ENCODE assay signal across 1 cellular context in the genomic region with DNA sequence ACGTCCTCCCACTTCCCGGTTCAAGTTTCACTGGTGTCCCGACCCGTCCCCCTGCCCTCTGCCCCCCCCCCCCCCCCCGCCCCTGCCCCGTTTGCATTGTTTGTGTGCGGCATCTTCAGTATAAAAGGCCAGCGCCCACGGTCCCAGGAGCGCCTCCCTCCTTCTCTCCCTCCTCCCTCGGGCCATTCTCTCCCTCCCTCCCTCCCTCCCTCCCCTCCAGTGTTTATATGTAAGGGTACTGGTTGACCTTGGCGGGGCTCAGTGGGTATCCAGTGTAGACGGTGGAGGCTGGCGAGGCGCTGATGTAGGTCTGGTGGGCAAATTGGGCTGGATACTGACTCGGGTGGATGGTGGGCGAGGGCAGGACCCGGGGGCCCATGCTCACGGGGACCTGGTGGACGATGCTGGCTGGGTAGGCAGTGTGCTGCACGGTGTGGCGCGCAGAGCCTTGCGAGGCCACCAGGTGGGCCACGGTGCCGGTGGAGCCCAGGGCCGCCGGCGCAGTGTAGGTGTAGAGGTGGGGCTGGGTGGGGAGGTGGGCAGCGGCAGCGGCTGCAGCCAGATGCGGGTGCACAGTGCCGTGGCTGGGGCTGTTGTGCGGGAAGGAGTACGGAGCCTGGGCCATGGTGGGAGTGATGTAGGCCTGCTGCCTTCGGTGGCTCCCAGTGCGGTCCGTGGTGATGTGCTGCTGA.
TF ChIP-seq lines count a peak whose summit lies in the region.

No MANE protein-coding gene starts in this region.

TF ChIP-seq in K562, 482 proteins besides CTCF, POLR2A, EP300 and RAD21:
- TF ChIP-seq, protein P1, sequence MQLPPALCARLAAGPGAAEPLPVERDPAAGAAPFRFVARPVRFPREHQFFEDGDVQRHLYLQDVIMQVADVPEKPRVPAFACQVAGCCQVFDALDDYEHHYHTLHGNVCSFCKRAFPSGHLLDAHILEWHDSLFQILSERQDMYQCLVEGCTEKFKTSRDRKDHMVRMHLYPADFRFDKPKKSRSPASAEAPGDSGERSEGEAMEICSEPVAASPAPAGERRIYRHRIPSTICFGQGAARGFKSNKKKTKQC (CRISPR knock-in tag; IDR thresholded peaks at IDR 0.05): no peak
- TF ChIP-seq ZNF263 (CRISPR knock-in tag; IDR thresholded peaks at IDR 0.05; ENCODE audit: borderline replicate concordance): 0 out of 2 replicates have a peak, but pooled peaks have one; percentile 32
- TF ChIP-seq, protein P2, sequence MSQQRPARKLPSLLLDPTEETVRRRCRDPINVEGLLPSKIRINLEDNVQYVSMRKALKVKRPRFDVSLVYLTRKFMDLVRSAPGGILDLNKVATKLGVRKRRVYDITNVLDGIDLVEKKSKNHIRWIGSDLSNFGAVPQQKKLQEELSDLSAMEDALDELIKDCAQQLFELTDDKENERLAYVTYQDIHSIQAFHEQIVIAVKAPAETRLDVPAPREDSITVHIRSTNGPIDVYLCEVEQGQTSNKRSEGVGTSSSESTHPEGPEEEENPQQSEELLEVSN (IDR thresholded peaks at IDR 0.05; ENCODE audit: borderline replicate concordance in 1 of 2, extremely low read depth in 1 of 2, insufficient read depth in 1 of 2, insufficient read length in 1 of 2, low read depth in 1 of 2, low read length in 1 of 2, poor library complexity in 1 of 2, severe bottlenecking in 1 of 2): no peak
- TF ChIP-seq, protein P3, sequence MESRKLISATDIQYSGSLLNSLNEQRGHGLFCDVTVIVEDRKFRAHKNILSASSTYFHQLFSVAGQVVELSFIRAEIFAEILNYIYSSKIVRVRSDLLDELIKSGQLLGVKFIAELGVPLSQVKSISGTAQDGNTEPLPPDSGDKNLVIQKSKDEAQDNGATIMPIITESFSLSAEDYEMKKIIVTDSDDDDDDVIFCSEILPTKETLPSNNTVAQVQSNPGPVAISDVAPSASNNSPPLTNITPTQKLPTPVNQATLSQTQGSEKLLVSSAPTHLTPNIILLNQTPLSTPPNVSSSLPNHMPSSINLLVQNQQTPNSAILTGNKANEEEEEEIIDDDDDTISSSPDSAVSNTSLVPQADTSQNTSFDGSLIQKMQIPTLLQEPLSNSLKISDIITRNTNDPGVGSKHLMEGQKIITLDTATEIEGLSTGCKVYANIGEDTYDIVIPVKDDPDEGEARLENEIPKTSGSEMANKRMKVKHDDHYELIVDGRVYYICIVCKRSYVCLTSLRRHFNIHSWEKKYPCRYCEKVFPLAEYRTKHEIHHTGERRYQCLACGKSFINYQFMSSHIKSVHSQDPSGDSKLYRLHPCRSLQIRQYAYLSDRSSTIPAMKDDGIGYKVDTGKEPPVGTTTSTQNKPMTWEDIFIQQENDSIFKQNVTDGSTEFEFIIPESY (CRISPR knock-in tag; IDR thresholded peaks at IDR 0.05): peak; percentile 56; the same call in 1 of the 2 replicates
